ENCODE assay signal across 8 cellular contexts in genomic region chr1:203271018-203271743, GRCh38. TPM values are rescaled to one million over a fixed set of nuclear protein-coding genes. Genes with fewer than 3 reads are reported as not detected.
DNase-seq lines count a peak whose midpoint lies in the region; ATAC-seq and TF ChIP-seq lines count a peak whose summit lies in the region.

No MANE protein-coding gene starts in this region.

- ATAC-seq in activated B cell treated with CpG ODN at 0.5 μM for 24 hours (ENCODE audit: low read depth) = peak; percentile 37
- peak; percentile 61 for ATAC-seq in upper lobe of right lung
- no peak for ATAC-seq in HG03520 (IDR thresholded peaks at IDR 0.05; ENCODE audit: unreplicated experiment)

- peaks cover 35% of the 10 kb centered on the region for H3K4me1 ChIP-seq in upper lobe of right lung

- H3K27ac ChIP-seq in upper lobe of right lung = peak overlapping the region; percentile 64

- H3K4me3 Mint-ChIP-seq in activated B cell treated with CpG ODN at 0.5 μM for 24 hours = no peak overlapping the region

- POLR2A ChIA-PET in activated B cell treated with CpG ODN at 0.5 μM for 24 hours (lab: Charles Lee) = interaction anchor here (0.8 to 31.2 kb wide), 5 partner anchors 41 to 209 kb away, joined by 3 to 1942 read pairs (median 5); partner anchors contain the start of gene BTG2

- CTCF ChIA-PET in activated B cell treated with CpG ODN at 0.5 μM for 24 hours (lab: Charles Lee) = interaction anchor here (0.6 to 11.3 kb wide), 12 partner anchors 16 to 431 kb away, joined by 3 to 525 read pairs (median 14); partner anchors contain the start of gene BTG2

- intact Hi-C loops in activated B cell treated with CpG ODN at 0.5 μM for 24 hours (cut with micrococcal nuclease) = loop anchor here (5.0 kb wide), 1 partner anchor 111 kb away; no protein-coding TSS in a partner anchor
- intact Hi-C loops in upper lobe of right lung (cut with DNase I) = loop anchor here (5.0 to 10.0 kb wide), 3 partner anchors 36 to 214 kb away; partner anchors contain the start of gene BTG2

- H3K27ac Mint-ChIP-seq in activated B cell treated with CpG ODN at 0.5 μM for 24 hours = peak overlapping the region; percentile 81

- TF ChIP-seq CTCF in activated B cell treated with CpG ODN at 0.5 μM for 24 hours (IDR thresholded peaks at IDR 0.05) (no peak), upper lobe of right lung (IDR thresholded peaks at IDR 0.05) (no peak)

- H3K36me3 ChIP-seq in upper lobe of right lung = no peaks in the 10 kb centered on the region

- peaks cover 64% of the 10 kb centered on the region for H3K4me1 Mint-ChIP-seq in activated B cell treated with CpG ODN at 0.5 μM for 24 hours

- H3K9me3 Mint-ChIP-seq in activated B cell treated with CpG ODN at 0.5 μM for 24 hours = no peaks in the 10 kb centered on the region

- H3K27me3 ChIP-seq in upper lobe of right lung = no peaks in the 10 kb centered on the region

- no peaks in the 10 kb centered on the region for H3K27me3 Mint-ChIP-seq in activated B cell treated with CpG ODN at 0.5 μM for 24 hours

- H3K36me3 Mint-ChIP-seq in activated B cell treated with CpG ODN at 0.5 μM for 24 hours (ENCODE audit: low read depth) = no peaks in the 10 kb centered on the region

- no peaks in the 10 kb centered on the region for H3K9me3 ChIP-seq in upper lobe of right lung

- peak; percentile 76 for DNase-seq in NCI-H510A treated with DMSO at 0.1 percent for 48 hours (lab: John Stamatoyannopoulos, UW)
- no peak for DNase-seq in NCI-H510A (lab: John Stamatoyannopoulos, UW)
- peak; percentile 83 for DNase-seq in NAMALWA (ENCODE audit: low spot score)
- DNase-seq in activated B cell treated with CpG ODN at 0.5 μM for 24 hours = no peak
- peak; percentile 81 for DNase-seq in dermis blood vessel endothelial cell
- DNase-seq in myocyte (ENCODE audit: low read depth) = peak; percentile 18
- peak; percentile 72 for DNase-seq in upper lobe of right lung

- peak overlapping the region; percentile 18 for H3K4me3 ChIP-seq in upper lobe of right lung

RNA-seq across cellular contexts. Expression of gene BTG2, which starts 34.1 kb away (rescaled TPM):
- total RNA-seq in activated B cell treated with CpG ODN at 0.5 μM for 24 hours (419 and 448 TPM in 2 replicates), dermis blood vessel endothelial cell (63.5 and 64.7 TPM in 2 replicates), myocyte (55.6 and 95.2 TPM in 2 replicates), upper lobe of right lung (95.3 TPM)
- 33.6 TPM for polyA plus RNA-seq in myocyte (2012)

RNA-seq across cellular contexts. Expression of gene CHIT1, which starts 41.7 kb away (rescaled TPM):
- 6.5 and 6.6 TPM in 2 replicates for total RNA-seq in activated B cell treated with CpG ODN at 0.5 μM for 24 hours
- under 0.01 TPM in 2 replicates for total RNA-seq in dermis blood vessel endothelial cell
- total RNA-seq in myocyte = 5.0 and 7.7 TPM in 2 replicates
- polyA plus RNA-seq in myocyte (2012) = 4.5 TPM
- total RNA-seq in upper lobe of right lung = 751 TPM

Comparison
In these comparisons a context has a peak if more than half of its experiments do, and no peak if none do; other contexts are left out.
1. DNase-seq: peak in NCI-H510A treated with DMSO at 0.1 percent for 48 hours (single experiment), NAMALWA (single experiment), dermis blood vessel endothelial cell (single experiment), myocyte (single experiment) and upper lobe of right lung (single experiment); none in NCI-H510A (single experiment) and activated B cell treated with CpG ODN at 0.5 μM for 24 hours (single experiment).
2. RNA of gene CHIT1, which starts 41.7 kb away (total RNA-seq): 751 TPM in upper lobe of right lung (single experiment); 6.5 to 6.6 TPM in activated B cell treated with CpG ODN at 0.5 μM for 24 hours, 5.0 to 7.7 TPM in myocyte and under 0.01 TPM in dermis blood vessel endothelial cell; every median in the first group is over 10 times any median in the second.